Comparison of ENCODE assay signal across 27 cellular contexts in genomic region chr2:215029936-215030335, GRCh38.
"Had no signal": no experiment of that assay in that cellular context is flagged by ENCODE, and none has a peak within 500 bp of the region (broad histone marks: within the 10 kb centered on the region; RNA-seq: fewer than 3 reads in every experiment).

No MANE protein-coding gene starts in this region.

- H3K27ac ChIP-seq: neutrophil, pancreas, psoas muscle, right lobe of liver, sigmoid colon, stomach, thoracic aorta, thyroid gland, tibial nerve, upper lobe of right lung, uterus had no signal

- H3K36me3 ChIP-seq: neutrophil, pancreas, right lobe of liver, sigmoid colon, stomach, thoracic aorta, thyroid gland, tibial nerve, upper lobe of right lung, uterus had no signal

- H3K4me1 Mint-ChIP-seq: naive thymus-derived CD8-positive, alpha-beta T cell; neural crest cell; stimulated activated effector memory CD8-positive, alpha-beta T cell treated with anti-CD3 and anti-CD28 coated beads, Interleukin-12 subunit alpha, Interleukin-12 subunit beta, amount 100 ng/mL, for 72 hours; stimulated activated naive B cell treated with anti-CD40 and anti-IgM and Interleukin-4, amounts not matched to agents 10 μg/mL and 1 μg/mL and 100 μg/mL, for 72 hours had no signal

- H3K27me3 ChIP-seq: neutrophil, pancreas, right lobe of liver, sigmoid colon, stomach, thyroid gland, tibial nerve, upper lobe of right lung, uterus had no signal

- ATAC-seq: naive thymus-derived CD8-positive, alpha-beta T cell; natural killer cell treated with Interleukin-12 subunit alpha and Interleukin-12 subunit beta and Interleukin-15 and Interleukin-18, amount 100 ng/mL, for 72 hours; pancreas; psoas muscle; right cardiac atrium; right lobe of liver; stimulated activated effector memory CD8-positive, alpha-beta T cell treated with anti-CD3 and anti-CD28 coated beads, Interleukin-12 subunit alpha, Interleukin-12 subunit beta, amount 100 ng/mL, for 72 hours; stimulated activated naive B cell treated with anti-CD40 and anti-IgM and Interleukin-4, amounts not matched to agents 10 μg/mL and 1 μg/mL and 100 μg/mL, for 72 hours; upper lobe of right lung had no signal

- H3K9me3 ChIP-seq: neutrophil, pancreas, psoas muscle, right lobe of liver, sigmoid colon, stomach, thoracic aorta, thyroid gland, tibial nerve, upper lobe of right lung, uterus had no signal

- H3K36me3 Mint-ChIP-seq: naive thymus-derived CD8-positive, alpha-beta T cell; natural killer cell treated with Interleukin-12 subunit alpha and Interleukin-12 subunit beta and Interleukin-15 and Interleukin-18, amount 100 ng/mL, for 72 hours; stimulated activated effector memory CD8-positive, alpha-beta T cell treated with anti-CD3 and anti-CD28 coated beads, Interleukin-12 subunit alpha, Interleukin-12 subunit beta, amount 100 ng/mL, for 72 hours; stimulated activated naive B cell treated with anti-CD40 and anti-IgM and Interleukin-4, amounts not matched to agents 10 μg/mL and 1 μg/mL and 100 μg/mL, for 72 hours had no signal

- H3K4me3 Mint-ChIP-seq: naive thymus-derived CD8-positive, alpha-beta T cell; natural killer cell treated with Interleukin-12 subunit alpha and Interleukin-12 subunit beta and Interleukin-15 and Interleukin-18, amount 100 ng/mL, for 72 hours; neural crest cell; stimulated activated effector memory CD8-positive, alpha-beta T cell treated with anti-CD3 and anti-CD28 coated beads, Interleukin-12 subunit alpha, Interleukin-12 subunit beta, amount 100 ng/mL, for 72 hours; stimulated activated naive B cell treated with anti-CD40 and anti-IgM and Interleukin-4, amounts not matched to agents 10 μg/mL and 1 μg/mL and 100 μg/mL, for 72 hours; stimulated activated naive CD8-positive, alpha-beta T cell treated with anti-CD3 and anti-CD28 coated beads, Interleukin-15, Interleukin-2, amounts not matched to agents 100 ng/mL and 50 ng/mL, for 24 hours; type B pancreatic cell had no signal

- H3K4me1 ChIP-seq: pancreas, psoas muscle, right lobe of liver, sigmoid colon, stomach, thyroid gland, tibial nerve, upper lobe of right lung, uterus had no signal

- H3K9me3 Mint-ChIP-seq: naive thymus-derived CD8-positive, alpha-beta T cell; stimulated activated effector memory CD8-positive, alpha-beta T cell treated with anti-CD3 and anti-CD28 coated beads, Interleukin-12 subunit alpha, Interleukin-12 subunit beta, amount 100 ng/mL, for 72 hours; stimulated activated naive B cell treated with anti-CD40 and anti-IgM and Interleukin-4, amounts not matched to agents 10 μg/mL and 1 μg/mL and 100 μg/mL, for 72 hours; stimulated activated naive CD8-positive, alpha-beta T cell treated with anti-CD3 and anti-CD28 coated beads, Interleukin-15, Interleukin-2, amounts not matched to agents 100 ng/mL and 50 ng/mL, for 24 hours; type B pancreatic cell had no signal

- DNase-seq: naive thymus-derived CD8-positive, alpha-beta T cell; nucleus accumbens; pancreas; psoas muscle; right cardiac atrium; right lobe of liver; sigmoid colon; small intestine; stimulated activated CD4-positive, alpha-beta T cell treated with anti-CD3 and anti-CD28 coated beads, Interleukin-15, amount 100 ng/mL, for 24 hours; stimulated activated CD4-positive, alpha-beta T cell treated with anti-CD3 and anti-CD28 coated beads, Interleukin-2, amount 100 ng/mL, for 24 hours; stimulated activated CD4-positive, alpha-beta T cell treated with anti-CD3 and anti-CD28 coated beads, Interleukin-2, amount 100 ng/mL, for 48 hours; stimulated activated CD4-positive, alpha-beta T cell treated with anti-CD3 and anti-CD28 coated beads, Interleukin-4, amount 100 ng/mL, for 24 hours; stimulated activated naive B cell treated with anti-CD40 and anti-IgM and Interleukin-4, amounts not matched to agents 10 μg/mL and 1 μg/mL and 100 μg/mL, for 72 hours; stimulated activated naive CD4-positive, alpha-beta T cell treated with Interleukin-2 at 50 U/mL for 16 hours; stomach; thyroid gland; upper lobe of right lung; uterus had no signal

- H3K27ac Mint-ChIP-seq: naive thymus-derived CD8-positive, alpha-beta T cell; natural killer cell treated with Interleukin-12 subunit alpha and Interleukin-12 subunit beta and Interleukin-15 and Interleukin-18, amount 100 ng/mL, for 72 hours; progenitor cell of endocrine pancreas; stimulated activated effector memory CD8-positive, alpha-beta T cell treated with anti-CD3 and anti-CD28 coated beads, Interleukin-12 subunit alpha, Interleukin-12 subunit beta, amount 100 ng/mL, for 72 hours; stimulated activated naive B cell treated with anti-CD40 and anti-IgM and Interleukin-4, amounts not matched to agents 10 μg/mL and 1 μg/mL and 100 μg/mL, for 72 hours; stimulated activated naive CD8-positive, alpha-beta T cell treated with anti-CD3 and anti-CD28 coated beads, Interleukin-15, Interleukin-2, amounts not matched to agents 100 ng/mL and 50 ng/mL, for 24 hours; type B pancreatic cell had no signal

- H3K4me3 ChIP-seq: pancreas, psoas muscle, right lobe of liver, sigmoid colon, stomach, thoracic aorta, thyroid gland, tibial nerve, upper lobe of right lung, uterus had no signal

- H3K27me3 Mint-ChIP-seq: natural killer cell treated with Interleukin-12 subunit alpha and Interleukin-12 subunit beta and Interleukin-15 and Interleukin-18, amount 100 ng/mL, for 72 hours; progenitor cell of endocrine pancreas; stimulated activated naive B cell treated with anti-CD40 and anti-IgM and Interleukin-4, amounts not matched to agents 10 μg/mL and 1 μg/mL and 100 μg/mL, for 72 hours; stimulated activated naive CD8-positive, alpha-beta T cell treated with anti-CD3 and anti-CD28 coated beads, Interleukin-15, Interleukin-2, amounts not matched to agents 100 ng/mL and 50 ng/mL, for 24 hours; type B pancreatic cell had no signal
